21 cellular contexts compared by ENCODE assay signal in genomic region chr6:36657265-36657664, GRCh38. TPM values are rescaled to one million over a fixed set of nuclear protein-coding genes. Genes with fewer than 3 reads are reported as not detected.
"Had no signal": no experiment of that assay in that cellular context is flagged by ENCODE, and none has a peak within 500 bp of the region (broad histone marks: within the 10 kb centered on the region; RNA-seq: fewer than 3 reads in every experiment).

No MANE protein-coding gene starts in this region.

- H3K79me2 ChIP-seq: hepatocyte, parathyroid adenoma had no signal

- H3K27ac ChIP-seq: breast epithelium, hepatocyte, parathyroid adenoma, skin epidermis, tibial artery, uterus had no signal

- ATAC-seq: activated naive CD8-positive, alpha-beta T cell treated with anti-CD3 and anti-CD28 coated beads, Interleukin-2, amount 50 U/mL, for 24 hours; left lobe of liver; naive thymus-derived CD4-positive, alpha-beta T cell had no signal

- H2AFZ ChIP-seq: hepatocyte, parathyroid adenoma had no signal

- H3K4me1 ChIP-seq: breast epithelium, uterus had no signal

- H3K9ac ChIP-seq: parathyroid adenoma had no signal

- H3K4me3 ChIP-seq: breast epithelium, hepatocyte, skin epidermis, tibial artery, uterus had no signal

- H3K9me3 ChIP-seq: breast epithelium, tibial artery, uterus had no signal

- H3K36me3 ChIP-seq: breast epithelium, tibial artery, uterus had no signal

- H3K27me3 ChIP-seq: breast epithelium, uterus had no signal

- H3K4me2 ChIP-seq: hepatocyte had no signal

- DNase-seq: activated CD4-positive, alpha-beta T cell treated with anti-CD3 and anti-CD28 coated beads, Interleukin-2, amount 50 U/mL, for 4 hours; activated CD4-positive, CD25-positive, alpha-beta regulatory T cell treated with anti-CD3 and anti-CD28 coated beads, Interleukin-2, amount 50 U/mL, for 72 hours; activated naive CD4-positive, alpha-beta T cell; activated naive CD8-positive, alpha-beta T cell treated with anti-CD3 and anti-CD28 coated beads, Interleukin-2, amount 50 U/mL, for 24 hours; activated T-cell treated with anti-CD3 and anti-CD28 coated beads for 4 hours; aorta; cerebellar nuclear complex; naive thymus-derived CD4-positive, alpha-beta T cell; stimulated activated CD4-positive, alpha-beta T cell treated with anti-CD3 and anti-CD28 coated beads, Interleukin-15, amount 100 ng/mL, for 24 hours; stimulated activated CD4-positive, alpha-beta T cell treated with anti-CD3 and anti-CD28 coated beads, Interleukin-4, amount 100 ng/mL, for 1 hour; stimulated activated naive B cell treated with anti-CD40 and anti-IgM and Interleukin-4, amounts not matched to agents 10 μg/mL and 1 μg/mL and 100 μg/mL, for 72 hours; T-helper 9 cell; tibial artery; uterus had no signal

RNA-seq across cellular contexts. Expression of gene RAB44, which starts 40.4 kb away (rescaled TPM):
- total RNA-seq: hepatocyte, lung microvascular endothelial cell, renal cortical epithelial cell had no signal
- polyA plus RNA-seq: aorta; hepatocyte; naive thymus-derived CD4-positive, alpha-beta T cell had no signal
